In genomic region chr15:72155021-72155621, GRCh38 we compare ENCODE assay signal across 8 cellular contexts.
A peak's percentile ranks its signal among the peaks of the same experiment; 100 is the strongest.
DNase-seq lines count a peak whose midpoint lies in the region; ATAC-seq, FAIRE-seq and TF ChIP-seq lines count a peak whose summit lies in the region.

No MANE protein-coding gene starts in this region.

- H3K4me3 Mint-ChIP-seq in activated naive CD4-positive, alpha-beta T cell treated with anti-CD3 and anti-CD28 coated beads, Interleukin-2, amount 10 ng/mL, durations not matched to agents 7 days and 5 days: no peak overlapping the region

- H4K20me1 ChIP-seq in DOHH2 (ENCODE audit: control insufficient read depth, insufficient read depth, low read depth, low read length): no peaks in the 10 kb centered on the region

- no peaks in the 10 kb centered on the region for H3K9me3 ChIP-seq in DOHH2 (ENCODE audit: control insufficient read depth, insufficient read depth, low read length)

- CTCF ChIA-PET in activated naive CD4-positive, alpha-beta T cell treated with anti-CD3 and anti-CD28 coated beads, Interleukin-2, amount 10 ng/mL, durations not matched to agents 7 days and 5 days (lab: Charles Lee): interaction anchor here (0.9 to 2.9 kb wide), 5 partner anchors 351 to 411 kb away, joined by 4 to 46 read pairs (median 12); no protein-coding TSS in a partner anchor

- H3K36me3 ChIP-seq in DOHH2 (ENCODE audit: control insufficient read depth, low read length): no peaks in the 10 kb centered on the region

- H3K27ac Mint-ChIP-seq in activated naive CD4-positive, alpha-beta T cell treated with anti-CD3 and anti-CD28 coated beads, Interleukin-2, amount 10 ng/mL, durations not matched to agents 7 days and 5 days: no peak overlapping the region

- peaks cover 10% of the 10 kb centered on the region for H3K4me1 ChIP-seq in DOHH2 (ENCODE audit: control insufficient read depth, low read length)

- no peak for ATAC-seq in GM19452 (IDR thresholded peaks at IDR 0.05; ENCODE audit: unreplicated experiment)

- no peak overlapping the region for H3K27ac ChIP-seq in DOHH2 (ENCODE audit: low read depth, low read length)

- H3K4me2 ChIP-seq in DOHH2 (ENCODE audit: low read length): peak overlapping the region; percentile 41; the same call in 1 of the 2 replicates

- no peaks in the 10 kb centered on the region for H3K9me2 ChIP-seq in DOHH2 (replicated peaks; ENCODE audit: control insufficient read depth, low read length)

- TF ChIP-seq CTCF in DOHH2 (IDR thresholded peaks at IDR 0.05; ENCODE audit: low read depth, low read length, poor library complexity, severe bottlenecking): no peak

- no peaks in the 10 kb centered on the region for H3K79me2 ChIP-seq in DOHH2 (ENCODE audit: control insufficient read depth, low read length)

- H3K9me3 Mint-ChIP-seq in activated naive CD4-positive, alpha-beta T cell treated with anti-CD3 and anti-CD28 coated beads, Interleukin-2, amount 10 ng/mL, durations not matched to agents 7 days and 5 days: no peaks in the 10 kb centered on the region

- H3K27me3 Mint-ChIP-seq in activated naive CD4-positive, alpha-beta T cell treated with anti-CD3 and anti-CD28 coated beads, Interleukin-2, amount 10 ng/mL, durations not matched to agents 7 days and 5 days: peaks cover 12% of the 10 kb centered on the region

- H3K27me3 ChIP-seq in DOHH2 (ENCODE audit: control insufficient read depth, low read length): no peaks in the 10 kb centered on the region

- peaks cover 9% of the 10 kb centered on the region for H3K4me1 Mint-ChIP-seq in activated naive CD4-positive, alpha-beta T cell treated with anti-CD3 and anti-CD28 coated beads, Interleukin-2, amount 10 ng/mL, durations not matched to agents 7 days and 5 days

- no peak overlapping the region for H3K4me3 ChIP-seq in DOHH2 (ENCODE audit: low read length)

- no peaks in the 10 kb centered on the region for H3K36me3 Mint-ChIP-seq in activated naive CD4-positive, alpha-beta T cell treated with anti-CD3 and anti-CD28 coated beads, Interleukin-2, amount 10 ng/mL, durations not matched to agents 7 days and 5 days

- DNase-seq in NCI-H526 treated with DMSO at 0.1 percent for 48 hours (lab: John Stamatoyannopoulos, UW): peak; percentile 36
- DNase-seq in cortex of kidney (lab: John Stamatoyannopoulos, UW): peak; percentile 29
- peak; percentile 36 for DNase-seq in midbrain (lab: John Stamatoyannopoulos, UW)
- DNase-seq in urothelium cell line (ENCODE audit: low spot score): peak; percentile 83
- no peak for DNase-seq in activated naive CD4-positive, alpha-beta T cell treated with anti-CD3 and anti-CD28 coated beads, Interleukin-2, amount 10 ng/mL, durations not matched to agents 7 days and 5 days
- no peak for DNase-seq in NOMO-1 treated with DMSO at 0.1 percent for 48 hours (lab: John Stamatoyannopoulos, UW; ENCODE audit: unreplicated experiment)

- H3F3A ChIP-seq in DOHH2 (ENCODE audit: control insufficient read depth, insufficient read depth): no peaks in the 10 kb centered on the region

- FAIRE-seq in urothelium cell line (lab: Jason Lieb, UNC): no peak

Comparison
In these comparisons a context has a peak if more than half of its experiments do, and no peak if none do; other contexts are left out.
1. DNase-seq: peak in NCI-H526 treated with DMSO at 0.1 percent for 48 hours (single experiment), cortex of kidney (single experiment), midbrain (single experiment) and urothelium cell line (single experiment); none in activated naive CD4-positive, alpha-beta T cell treated with anti-CD3 and anti-CD28 coated beads, Interleukin-2, amount 10 ng/mL, durations not matched to agents 7 days and 5 days (single experiment) and NOMO-1 treated with DMSO at 0.1 percent for 48 hours (single experiment).